ENCODE assay signal across 8 cellular contexts in genomic region chr5:68215208-68215887, GRCh38. TPM values are rescaled to one million over a fixed set of nuclear protein-coding genes. Genes with fewer than 3 reads are reported as not detected.
A peak's percentile ranks its signal among the peaks of the same experiment; 100 is the strongest.
DNase-seq lines count a peak whose midpoint lies in the region; ATAC-seq and TF ChIP-seq lines count a peak whose summit lies in the region.

PIK3R1 (plus strand) TSS chr5:68215756; CDS start chr5:68226676, 10,920 bp downstream.

- peak; percentile 33 to 63 for TF ChIP-seq CTCF in left lung (IDR thresholded peaks at IDR 0.05)

- H3K9me3 ChIP-seq in CD4-positive, CD25-positive, alpha-beta regulatory T cell (ENCODE audit: control insufficient read depth in 2 of 2, low read length in 2 of 2) = peaks cover 2 to 8% of the 10 kb centered on the region in 2 experiments
- H3K9me3 ChIP-seq in left lung = peaks cover 0 to 9% of the 10 kb centered on the region in 2 donors

- peak; percentile 88 to 93 (median 92) for DNase-seq in CD4-positive, CD25-positive, alpha-beta regulatory T cell
- peak; percentile 97 for DNase-seq in NCI-H748 (lab: John Stamatoyannopoulos, UW; ENCODE audit: unreplicated experiment)
- peak; percentile 92 for DNase-seq in activated CD4-positive, alpha-beta T cell treated with anti-CD3 and anti-CD28 coated beads, Interleukin-2, amount 50 U/mL, for 1 hour
- peak; percentile 94 for DNase-seq in dedifferentiated amniotic fluid mesenchymal stem cell (ENCODE audit: extremely low spot score)
- DNase-seq in left lung = peak; percentile 96 to 99
- DNase-seq in stimulated activated CD4-positive, alpha-beta T cell treated with anti-CD3 and anti-CD28 coated beads, Interleukin-2, amount 100 ng/mL, for 4 hours (ENCODE audit: low read depth) = peak; percentile 83

- peak; percentile 83 to 84 for ATAC-seq in CD4-positive, CD25-positive, alpha-beta regulatory T cell (ENCODE audit: low read depth in 2 of 2)
- ATAC-seq in GM19397 (IDR thresholded peaks at IDR 0.05; ENCODE audit: unreplicated experiment) (peak; percentile 80), HG03565 (IDR thresholded peaks at IDR 0.05; ENCODE audit: unreplicated experiment) (peak; percentile 83), left lung (peak; percentile 93)

- H3K36me3 Mint-ChIP-seq in CD4-positive, CD25-positive, alpha-beta regulatory T cell = peaks cover 19% of the 10 kb centered on the region

- H3K27ac Mint-ChIP-seq in CD4-positive, CD25-positive, alpha-beta regulatory T cell = peak within 1 kb of the TSS; percentile 85 to 94 (median 90)

- H3K4me1 Mint-ChIP-seq in CD4-positive, CD25-positive, alpha-beta regulatory T cell = peaks cover 33 to 45% (median 39%) of the 10 kb centered on the region in 4 donors

- peaks cover 41% of the 10 kb centered on the region for H3K4me1 ChIP-seq in CD4-positive, CD25-positive, alpha-beta regulatory T cell (ENCODE audit: control insufficient read depth, insufficient read depth, low read length, poor library complexity, severe bottlenecking)
- peaks cover 10 to 42% of the 10 kb centered on the region in 2 donors for H3K4me1 ChIP-seq in left lung

- H3K4me3 ChIP-seq in CD4-positive, CD25-positive, alpha-beta regulatory T cell (ENCODE audit: low read depth, low read length) = peak within 1 kb of the TSS; percentile 98
- peak within 1 kb of the TSS; percentile 85 to 95 for H3K4me3 ChIP-seq in left lung

- peaks cover 2% of the 10 kb centered on the region for H3K36me3 ChIP-seq in CD4-positive, CD25-positive, alpha-beta regulatory T cell (ENCODE audit: control insufficient read depth, insufficient read depth, low read length)
- no peaks in the 10 kb centered on the region for H3K36me3 ChIP-seq in left lung

- H3K4me3 Mint-ChIP-seq in CD4-positive, CD25-positive, alpha-beta regulatory T cell = peak within 1 kb of the TSS; percentile 90 to 97 (median 92)

- H3K27me3 ChIP-seq in CD4-positive, CD25-positive, alpha-beta regulatory T cell (ENCODE audit: control insufficient read depth, insufficient read depth, low read length) = no peaks in the 10 kb centered on the region
- H3K27me3 ChIP-seq in left lung = no peaks in the 10 kb centered on the region

- H3K9me3 Mint-ChIP-seq in CD4-positive, CD25-positive, alpha-beta regulatory T cell = peaks cover 0 to 12% (median 2%) of the 10 kb centered on the region in 7 donors

- H3K27ac ChIP-seq in CD4-positive, CD25-positive, alpha-beta regulatory T cell (ENCODE audit: insufficient read depth, low read length, poor library complexity, severe bottlenecking) = peak within 1 kb of the TSS; percentile 92
- H3K27ac ChIP-seq in left lung = peak within 1 kb of the TSS; percentile 98

- peaks cover 4% of the 10 kb centered on the region for H3K27me3 Mint-ChIP-seq in CD4-positive, CD25-positive, alpha-beta regulatory T cell

- intact Hi-C loops in left lung (cut with DNase I) = no loop called here

RNA-seq across cellular contexts. Expression of gene PIK3R1, which starts in this region (rescaled TPM):
- total RNA-seq in CD4-positive, CD25-positive, alpha-beta regulatory T cell = 366 TPM
- 100 to 1,000 TPM in 2 of 4 donors, 10 to 100 TPM in 2; 75.9 to 127 (median 109) TPM for polyA plus RNA-seq in CD4-positive, CD25-positive, alpha-beta regulatory T cell
- 10 to 100 TPM; 70.9 to 89.4 TPM for total RNA-seq in left lung

Comparison
In these comparisons a context has a peak if more than half of its experiments do, and no peak if none do; other contexts are left out.
1. Peak in every context shown above with its lines: DNase-seq, ATAC-seq, H3K4me3 ChIP-seq and H3K27ac ChIP-seq.